12 cellular contexts compared by ENCODE assay signal in the genomic region with DNA sequence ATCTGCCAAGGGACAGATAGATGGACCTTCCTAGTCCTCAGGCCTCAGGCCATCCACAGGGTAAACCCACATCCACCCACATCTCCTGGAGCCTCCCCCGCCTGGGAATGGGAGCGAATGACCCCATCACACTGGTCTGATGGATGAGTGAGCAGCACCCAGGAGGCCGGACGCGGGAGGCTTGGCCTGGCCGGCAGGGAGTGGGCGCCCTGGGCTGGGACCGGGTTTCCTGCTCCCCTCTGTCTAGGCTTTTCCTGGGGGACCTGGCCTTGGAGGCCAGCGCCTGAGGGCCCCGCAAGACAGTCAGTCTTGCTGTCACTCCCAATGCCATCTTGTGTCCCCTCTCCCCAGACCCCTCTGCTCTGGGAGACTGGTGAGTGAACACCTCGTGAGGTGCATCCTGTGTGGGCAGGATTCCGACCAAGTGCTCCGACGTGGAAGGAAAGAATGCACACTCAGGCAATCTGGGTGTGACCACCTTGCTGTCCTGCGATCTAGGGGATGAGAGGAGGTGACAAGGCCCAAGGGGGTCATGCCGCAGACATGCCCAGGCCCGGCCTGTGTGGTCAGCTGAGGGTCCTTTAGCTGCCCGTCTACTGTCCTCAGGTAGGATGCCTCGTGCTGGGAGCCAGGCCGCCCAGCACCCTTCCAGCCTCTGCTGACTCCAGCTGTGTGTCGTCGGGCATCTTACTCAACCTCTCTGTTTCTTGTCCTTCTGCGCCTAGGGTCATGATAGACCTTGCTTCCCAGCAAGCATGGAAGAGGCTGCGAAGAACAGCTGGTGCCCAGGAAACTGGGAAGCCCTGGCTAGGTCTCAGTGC. TPM values are rescaled to one million over a fixed set of nuclear protein-coding genes. Genes with fewer than 3 reads are reported as not detected.
DNase-seq lines count a peak whose midpoint lies in the region; ATAC-seq and TF ChIP-seq lines count a peak whose summit lies in the region.
"Had no signal": no experiment of that assay in that cellular context is flagged by ENCODE, and none has a peak within 500 bp of the region (broad histone marks: within the 10 kb centered on the region; RNA-seq: fewer than 3 reads in every experiment).

No MANE protein-coding gene starts in this region.

- ATAC-seq in RWPE2 (ENCODE audit: low read depth) (no peak), left ventricle myocardium superior (no peak), GM18907 (IDR thresholded peaks at IDR 0.05; ENCODE audit: unreplicated experiment) (no peak), HG03342 (IDR thresholded peaks at IDR 0.05; ENCODE audit: unreplicated experiment) (no peak)

- no peak for TF ChIP-seq CTCF in RWPE2 (IDR thresholded peaks at IDR 0.05; ENCODE audit: poor library complexity, severe bottlenecking)

- CTCF ChIA-PET in HEK293T (lab: Yijun Ruan, JAX), result no interaction called here

- H3K36me3 ChIP-seq in RWPE2 (ENCODE audit: low read depth), result no peaks in the 10 kb centered on the region

- H3K4me3 ChIP-seq in RWPE2 (ENCODE audit: severe bottlenecking) (no peak overlapping the region), skin epidermis (no peak overlapping the region)

- H3K9me3 ChIP-seq in RWPE2 (ENCODE audit: severe bottlenecking), result no peaks in the 10 kb centered on the region

- H3K4me1 ChIP-seq in RWPE2 (ENCODE audit: insufficient read depth, poor library complexity, severe bottlenecking), result peaks cover 13% of the 10 kb centered on the region

- intact Hi-C loops in left ventricle myocardium superior (cut with micrococcal nuclease), result no loop called here

- no peaks in the 10 kb centered on the region for H3K27me3 ChIP-seq in RWPE2 (ENCODE audit: insufficient read depth, poor library complexity, severe bottlenecking)

- H3K27ac ChIP-seq in RWPE2 (ENCODE audit: poor library complexity, severe bottlenecking) (peak overlapping the region; percentile 16), skin epidermis (peak overlapping the region in 18 of 21 experiments; percentile 13 to 77 (median 42))

- POLR2A ChIA-PET in HEK293T (lab: Yijun Ruan, JAX), result interaction anchor here (4.4 kb wide), 1 partner anchor 9 kb away, joined by 20 read pairs; no protein-coding TSS in a partner anchor

- DNase-seq in EH (ENCODE audit: low read depth) (peak; percentile 81), RWPE2 (ENCODE audit: low spot score) (peak; percentile 53), left ventricle myocardium superior (peak; percentile 35), HEK293T (ENCODE audit: extremely low spot score) (no peak), T-helper 1 cell (no peak)
- DNase-seq: midbrain; NCI-H774; stimulated activated CD4-positive, alpha-beta T cell treated with anti-CD3 and anti-CD28 coated beads, Interleukin-2, amount 100 ng/mL, for 48 hours had no signal

TF ChIP-seq in HEK293T, 16 proteins besides CTCF, POLR2A, EP300 and RAD21:
- TF ChIP-seq FOXA1 (IDR thresholded peaks at IDR 0.05), result no peak
- no peak for TF ChIP-seq ZNF384 (IDR thresholded peaks at IDR 0.05)
- TF ChIP-seq LEF1 (IDR thresholded peaks at IDR 0.05; ENCODE audit: borderline replicate concordance), result no peak
- no peak for TF ChIP-seq NFRKB (IDR thresholded peaks at IDR 0.05)
- no peak for TF ChIP-seq CTBP1 (IDR thresholded peaks at IDR 0.05; ENCODE audit: borderline replicate concordance)
- TF ChIP-seq HDGF (IDR thresholded peaks at IDR 0.05; ENCODE audit: borderline replicate concordance), result no peak
- TF ChIP-seq FOXK2 (IDR thresholded peaks at IDR 0.05), result no peak
- no peak for TF ChIP-seq TARDBP (IDR thresholded peaks at IDR 0.05)
- no peak for TF ChIP-seq SP1 (IDR thresholded peaks at IDR 0.05)
- TF ChIP-seq BHLHE40 (IDR thresholded peaks at IDR 0.05; ENCODE audit: borderline replicate concordance), result no peak
- TF ChIP-seq SUZ12 (IDR thresholded peaks at IDR 0.05), result no peak
- no peak for TF ChIP-seq L3MBTL2 (conservative IDR thresholded peaks at IDR 0.05)
- TF ChIP-seq, protein P1, sequence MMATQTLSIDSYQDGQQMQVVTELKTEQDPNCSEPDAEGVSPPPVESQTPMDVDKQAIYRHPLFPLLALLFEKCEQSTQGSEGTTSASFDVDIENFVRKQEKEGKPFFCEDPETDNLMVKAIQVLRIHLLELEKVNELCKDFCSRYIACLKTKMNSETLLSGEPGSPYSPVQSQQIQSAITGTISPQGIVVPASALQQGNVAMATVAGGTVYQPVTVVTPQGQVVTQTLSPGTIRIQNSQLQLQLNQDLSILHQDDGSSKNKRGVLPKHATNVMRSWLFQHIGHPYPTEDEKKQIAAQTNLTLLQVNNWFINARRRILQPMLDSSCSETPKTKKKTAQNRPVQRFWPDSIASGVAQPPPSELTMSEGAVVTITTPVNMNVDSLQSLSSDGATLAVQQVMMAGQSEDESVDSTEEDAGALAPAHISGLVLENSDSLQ (IDR thresholded peaks at IDR 0.05), result no peak
- TF ChIP-seq ARNT (IDR thresholded peaks at IDR 0.05), result no peak
- TF ChIP-seq FOXM1 (IDR thresholded peaks at IDR 0.05; ENCODE audit: borderline replicate concordance), result no peak
- no peak for TF ChIP-seq ELF4 (IDR thresholded peaks at IDR 0.05)

RNA-seq across cellular contexts. Expression of gene WNT7B, which starts 26.5 kb away (rescaled TPM):
- not detected for total RNA-seq in left ventricle myocardium superior
- total RNA-seq: CD4-positive, alpha-beta memory T cell had no signal

Comparison
In these comparisons a context has a peak if more than half of its experiments do, and no peak if none do; other contexts are left out.
1. DNase-seq: peak in EH (single experiment), RWPE2 (single experiment) and left ventricle myocardium superior (single experiment); none in HEK293T (single experiment) and T-helper 1 cell (0 of 5).